Comparison of ENCODE assay signal across 8 cellular contexts in the genomic region with DNA sequence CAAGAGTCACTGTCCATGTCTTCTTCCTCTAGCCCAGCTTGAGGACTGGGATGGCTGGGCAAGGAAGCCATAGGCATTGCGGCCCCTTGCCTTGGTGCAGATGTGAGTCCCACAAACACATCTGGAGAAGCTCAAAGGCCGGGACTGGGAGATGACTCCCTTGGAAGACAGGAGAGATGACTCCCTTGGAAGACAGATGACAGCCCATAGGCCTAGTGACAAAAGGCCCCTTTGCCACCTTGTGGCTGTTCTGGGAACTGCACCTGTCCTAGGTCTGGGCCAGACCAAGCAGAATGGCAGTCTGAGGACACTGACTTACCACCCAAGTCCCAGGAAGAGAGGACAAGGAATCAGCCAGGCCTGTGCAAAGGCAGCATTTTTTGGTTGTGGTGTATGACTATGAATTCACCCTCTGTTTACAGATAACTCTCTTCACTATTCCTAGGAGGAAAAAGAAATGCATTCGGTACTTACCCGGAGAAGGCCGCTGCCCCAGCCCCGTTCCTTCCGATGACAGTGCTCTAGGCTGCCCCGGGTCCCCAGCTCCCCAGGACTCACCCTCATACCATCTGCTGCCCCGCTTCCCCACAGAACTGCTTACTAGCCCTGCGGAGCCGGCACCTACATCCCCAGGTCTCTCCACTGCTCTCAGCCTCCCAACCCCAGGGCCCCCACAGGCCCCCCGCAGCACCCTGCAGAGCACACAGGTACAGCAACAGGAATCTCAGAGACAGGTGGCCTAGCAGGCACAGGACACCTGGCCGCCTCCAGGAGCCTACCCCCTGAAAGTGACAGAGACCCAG. TPM values are rescaled to one million over a fixed set of nuclear protein-coding genes. Genes with fewer than 3 reads are reported as not detected.
DNase-seq lines count a peak whose midpoint lies in the region; ATAC-seq and TF ChIP-seq lines count a peak whose summit lies in the region.

No MANE protein-coding gene starts in this region.

- peak; percentile 78 for ATAC-seq in GM18511 (IDR thresholded peaks at IDR 0.05; ENCODE audit: unreplicated experiment)
- peak; percentile 72 for ATAC-seq in foreskin keratinocyte
- ATAC-seq in omental fat pad (ENCODE audit: low FRiP score): peak; percentile 54

- no peak overlapping the region for H3K4me3 ChIP-seq in AG09309 (ENCODE audit: control insufficient read depth, low read depth, low read length)
- H3K4me3 ChIP-seq in SJCRH30: no peak overlapping the region
- H3K4me3 ChIP-seq in thyroid gland (replicated peaks in 1 of 3): no peak overlapping the region

- TF ChIP-seq CTCF in AG09309 (IDR thresholded peaks at IDR 0.05; ENCODE audit: control insufficient read depth, insufficient read depth, low read depth, low read length, missing control alignments): peak; percentile 96
- TF ChIP-seq CTCF in foreskin keratinocyte (conservative IDR thresholded peaks at IDR 0.05): peak; percentile 86
- peak in 2 of 3 donors; percentile 77 to 82 for TF ChIP-seq CTCF in omental fat pad (IDR thresholded peaks at IDR 0.05)
- peak; percentile 75 to 98 (median 84) for TF ChIP-seq CTCF in thyroid gland (IDR thresholded peaks at IDR 0.05)

- 0 out of 2 replicates have a peak, but pooled peaks cover 3% of the 10 kb centered on the region for H3K27me3 ChIP-seq in SJCRH30
- H3K27me3 ChIP-seq in foreskin keratinocyte: no peaks in the 10 kb centered on the region
- no peaks in the 10 kb centered on the region for H3K27me3 ChIP-seq in thyroid gland

- DNase-seq in AG09309 (ENCODE audit: low read depth) (no peak), HT-29 (ENCODE audit: low spot score) (peak; percentile 92), SJCRH30 (peak; percentile 63 to 87), foreskin keratinocyte (peak in 1 of 2 donors; percentile 54), omental fat pad (ENCODE audit: low spot score) (peak; percentile 88), thyroid gland (peak; percentile 75 to 79)
- peak; percentile 73 for DNase-seq in activated T-helper 9 cell treated with anti-CD3 and anti-CD28 coated beads, Interleukin-2, amount 50 U/mL, for 16 hours (ENCODE audit: low read depth)

- H3K36me3 ChIP-seq in SJCRH30 (peaks cover 48% of the 10 kb centered on the region), thyroid gland (peaks cover 19 to 41% of the 10 kb centered on the region in 2 donors)

- TF ChIP-seq POLR2A in thyroid gland (IDR thresholded peaks at IDR 0.05): no peak

- intact Hi-C loops in thyroid gland (cut with DNase I): loop anchor here (2.0 kb wide), 1 partner anchor 43 kb away; no protein-coding TSS in a partner anchor

- H3K4me1 ChIP-seq in SJCRH30 (no peaks in the 10 kb centered on the region; the same call in 1 of the 2 replicates), foreskin keratinocyte (peaks cover under 1% of the 10 kb centered on the region), thyroid gland (peaks cover 13 to 19% of the 10 kb centered on the region in 2 donors)

- H3K27ac ChIP-seq in SJCRH30 (no peak overlapping the region), foreskin keratinocyte (no peak overlapping the region), thyroid gland (no peak overlapping the region)

- 91 to 92% methylated on average over 12 to 13 of the region's 13 CpGs for WGBS in thyroid gland, 2 donors

- H3K9me3 ChIP-seq in SJCRH30 (replicated peaks): no peaks in the 10 kb centered on the region
- H3K9me3 ChIP-seq in thyroid gland: no peaks in the 10 kb centered on the region

RNA-seq across cellular contexts. Expression of a gene that starts 30.8 kb away (rescaled TPM):
- 82.2 and 87.7 TPM in 2 replicates for total RNA-seq in HT-29 (2014; rRNA removed; shearing (Covaris generic))
- 576 and 631 TPM in 2 replicates for total RNA-seq in SJCRH30 (2014; rRNA removed; shearing (Covaris generic))
- total RNA-seq in foreskin keratinocyte: 413 and 426 TPM in 2 replicates
- polyA plus RNA-seq in foreskin keratinocyte: 510 and 553 TPM in 2 replicates
- 100 to 1,000 TPM; 121 to 219 (median 211) TPM for total RNA-seq in omental fat pad
- 100 to 1,000 TPM; 234 to 418 (median 346) TPM for total RNA-seq in thyroid gland

RNA-seq across cellular contexts. Expression of a gene that starts 31.5 kb away (rescaled TPM):
- 23.8 and 28.5 TPM in 2 replicates for total RNA-seq in HT-29 (2014; rRNA removed; shearing (Covaris generic))
- 1.8 and 2.4 TPM in 2 replicates for total RNA-seq in SJCRH30 (2014; rRNA removed; shearing (Covaris generic))
- total RNA-seq in foreskin keratinocyte (0.63 and 0.88 TPM in 2 replicates), omental fat pad (1 to 10 TPM; 1.6 to 4.3 (median 2.7) TPM), thyroid gland (10 to 100 TPM in 1 of 4 donors, 1 to 10 TPM in 3; 7.4 to 11.8 (median 8.9) TPM)
- 0.41 and 0.55 TPM in 2 replicates for polyA plus RNA-seq in foreskin keratinocyte
